In the genomic region with DNA sequence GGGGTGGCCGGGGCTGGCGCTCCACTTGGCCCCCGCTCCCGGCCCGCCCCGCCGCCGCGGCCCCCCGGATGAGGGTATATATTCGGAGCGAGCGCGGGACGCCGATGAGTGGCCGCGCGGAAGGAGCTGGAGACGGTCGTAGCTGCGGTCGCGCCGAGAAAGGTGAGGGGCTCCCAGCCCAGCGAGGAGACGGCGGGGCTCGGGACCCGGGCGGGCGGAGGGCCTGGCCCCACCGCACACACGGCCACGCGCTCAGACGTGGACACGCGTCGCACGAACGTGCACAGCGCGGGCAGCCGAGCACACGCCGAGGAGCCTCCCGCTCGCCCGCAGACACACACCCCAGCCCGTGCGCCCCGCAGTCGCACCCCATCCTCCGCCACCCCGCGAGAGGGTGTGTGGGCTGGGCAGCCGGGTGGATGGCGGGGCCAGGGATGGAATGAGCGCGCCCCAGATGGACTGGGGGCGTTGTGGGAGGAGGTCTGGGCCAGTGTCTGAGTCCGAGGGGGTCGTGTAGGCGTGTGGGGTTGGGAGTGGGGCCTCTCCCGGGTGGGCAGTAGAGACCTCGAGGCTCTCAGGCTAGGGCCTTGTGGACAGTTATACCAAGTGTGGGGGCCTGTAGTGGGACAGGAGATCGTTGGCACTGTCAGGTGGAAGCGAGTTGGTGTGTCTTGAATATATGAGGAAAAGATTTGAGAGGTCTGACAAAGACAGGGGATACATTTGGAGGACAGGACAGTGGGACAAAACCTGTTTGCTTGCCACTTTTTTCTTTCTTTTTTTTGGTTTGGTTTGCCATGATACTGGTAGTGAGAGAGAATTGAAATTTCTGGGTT, we compare ENCODE assay signal across 9 cellular contexts. TPM values are rescaled to one million over a fixed set of nuclear protein-coding genes. Genes with fewer than 3 reads are reported as not detected.
DNase-seq lines count a peak whose midpoint lies in the region; ATAC-seq, FAIRE-seq and TF ChIP-seq lines count a peak whose summit lies in the region.
"Had no signal": no experiment of that assay in that cellular context is flagged by ENCODE, and none has a peak within 500 bp of the region (broad histone marks: within the 10 kb centered on the region; RNA-seq: fewer than 3 reads in every experiment).

A gene (plus strand): TSS at position 107 of the 836 bp plus-strand sequence. CDS start 4,347 bp downstream, outside the sequence.

- intact Hi-C loops in head of caudate nucleus (cut with DNase I) (loop anchor here (5.0 kb wide), 1 partner anchor 65 kb away; a partner anchor contains a TSS), ovary (cut with DNase I) (loop anchor here in 1 of 4 donors (10.0 kb wide), 1 partner anchor 67 kb away; a partner anchor contains a TSS)

- H3K9me3 Mint-ChIP-seq in activated T-cell treated with anti-CD3 and anti-CD28 coated beads, Interleukin-2, amount 50 U/mL, for 72 hours, result no peaks in the 10 kb centered on the region

- peaks cover under 1 to 6% of the 10 kb centered on the region in 2 donors for H3K36me3 Mint-ChIP-seq in activated T-cell treated with anti-CD3 and anti-CD28 coated beads, Interleukin-2, amount 50 U/mL, for 72 hours (ENCODE audit: insufficient read depth in 2 of 2)

- H3K4me3 Mint-ChIP-seq in activated T-cell treated with anti-CD3 and anti-CD28 coated beads, Interleukin-2, amount 50 U/mL, for 72 hours, result peak within 1 kb of the TSS; percentile 74 to 98

- H3K27ac ChIP-seq in HUES6 (ENCODE audit: low read depth, low read length) (peak within 1 kb of the TSS; percentile 54; the same call in 1 of the 2 replicates), ovary (peak within 1 kb of the TSS; percentile 91 to 98)

- H3K9me3 ChIP-seq in HUES6 (ENCODE audit: control insufficient read depth, insufficient read depth, low read depth, low read length), result no peaks in the 10 kb centered on the region
- no peaks in the 10 kb centered on the region for H3K9me3 ChIP-seq in ovary

- peak within 1 kb of the TSS; percentile 89 for H3K4me3 ChIP-seq in GM08714 (ENCODE audit: low read length)
- peak within 1 kb of the TSS; percentile 98 for H3K4me3 ChIP-seq in HUES6 (ENCODE audit: low read depth, low read length)
- peak within 1 kb of the TSS; percentile 98 for H3K4me3 ChIP-seq in ovary

- peaks cover 6% of the 10 kb centered on the region; the same call in 1 of the 2 replicates for H3K36me3 ChIP-seq in HUES6 (ENCODE audit: control insufficient read depth, insufficient read depth, low read length)
- no peaks in the 10 kb centered on the region for H3K36me3 ChIP-seq in ovary

- FAIRE-seq in D721Med (lab: Jason Lieb, UNC), result no peak
- FAIRE-seq: colon had no signal

- DNase-seq in activated T-cell treated with anti-CD3 and anti-CD28 coated beads, Interleukin-2, amount 50 U/mL, for 72 hours, result peak in 1 of 2 donors; percentile 55
- peak in 23 of 42 donors; percentile 9 to 65 (median 31) for DNase-seq in head of caudate nucleus
- peak in 1 of 5 donors; percentile 54 for DNase-seq in ovary
- DNase-seq in GM19240 (ENCODE audit: insufficient read length, low spot score), result no peak
- no peak for DNase-seq in D721Med (ENCODE audit: insufficient read length, low spot score)

- H3K27me3 Mint-ChIP-seq in activated T-cell treated with anti-CD3 and anti-CD28 coated beads, Interleukin-2, amount 50 U/mL, for 72 hours (ENCODE audit: low read depth), result no peaks in the 10 kb centered on the region

- peaks cover 13% of the 10 kb centered on the region for H3K4me1 ChIP-seq in HUES6 (ENCODE audit: control insufficient read depth, insufficient read depth, low read length)
- peaks cover 7% of the 10 kb centered on the region for H3K4me1 ChIP-seq in ovary (ENCODE audit: insufficient read depth)

- H3K9ac ChIP-seq in HUES6 (ENCODE audit: low read length), result peak within 1 kb of the TSS; percentile 89

- peak within 1 kb of the TSS; percentile 94 for H3K27ac Mint-ChIP-seq in activated T-cell treated with anti-CD3 and anti-CD28 coated beads, Interleukin-2, amount 50 U/mL, for 72 hours

- peaks cover 50% of the 10 kb centered on the region for H3K4me1 Mint-ChIP-seq in activated T-cell treated with anti-CD3 and anti-CD28 coated beads, Interleukin-2, amount 50 U/mL, for 72 hours (ENCODE audit: low read depth)

- peak in 1 of 3 donors; percentile 20 for TF ChIP-seq CTCF in ovary (IDR thresholded peaks at IDR 0.05)
- TF ChIP-seq CTCF in D721Med (IDR thresholded peaks at IDR 0.05; ENCODE audit: insufficient read depth, missing control alignments), result no peak

- no peak for TF ChIP-seq EP300 in ovary (IDR thresholded peaks at IDR 0.05)

- H3K27me3 ChIP-seq in HUES6 (ENCODE audit: control insufficient read depth, insufficient read depth, low read length), result no peaks in the 10 kb centered on the region
- H3K27me3 ChIP-seq in ovary, result no peaks in the 10 kb centered on the region

- peak; percentile 38 for ATAC-seq in GM21526 (IDR thresholded peaks at IDR 0.05; ENCODE audit: low FRiP score, unreplicated experiment)
- ATAC-seq in activated T-cell treated with anti-CD3 and anti-CD28 coated beads, Interleukin-2, amount 50 U/mL, for 72 hours (replicated peaks in 1 of 2), result peak; percentile 47 to 58

- WGBS in ovary, 3 donors, result 0 to 2% (median 0%) methylated on average over 25 to 69 of the region's 69 CpGs

- TF ChIP-seq POLR2A in ovary (IDR thresholded peaks at IDR 0.05), result peak; percentile 77

RNA-seq across cellular contexts. Expression of the gene that starts here (rescaled TPM):
- 10 to 100 TPM; 21.0 to 22.7 TPM for total RNA-seq in activated T-cell treated with anti-CD3 and anti-CD28 coated beads, Interleukin-2, amount 50 U/mL, for 72 hours
- total RNA-seq in ovary, result 100 to 1,000 TPM in 1 of 7 donors, 10 to 100 TPM in 6; 39.4 to 108 (median 56.2) TPM
- 10 to 100 TPM; 31.2 to 34.9 TPM for polyA plus RNA-seq in ovary

Comparison
In these comparisons a context has a peak if more than half of its experiments do, and no peak if none do; other contexts are left out.
1. DNase-seq: peak in head of caudate nucleus (23 of 42); none in GM19240 (single experiment) and D721Med (single experiment).
2. Peak in every context shown above with its lines, with median percentiles within 50 percentile points of each other: H3K4me3 ChIP-seq.